In the genomic region with DNA sequence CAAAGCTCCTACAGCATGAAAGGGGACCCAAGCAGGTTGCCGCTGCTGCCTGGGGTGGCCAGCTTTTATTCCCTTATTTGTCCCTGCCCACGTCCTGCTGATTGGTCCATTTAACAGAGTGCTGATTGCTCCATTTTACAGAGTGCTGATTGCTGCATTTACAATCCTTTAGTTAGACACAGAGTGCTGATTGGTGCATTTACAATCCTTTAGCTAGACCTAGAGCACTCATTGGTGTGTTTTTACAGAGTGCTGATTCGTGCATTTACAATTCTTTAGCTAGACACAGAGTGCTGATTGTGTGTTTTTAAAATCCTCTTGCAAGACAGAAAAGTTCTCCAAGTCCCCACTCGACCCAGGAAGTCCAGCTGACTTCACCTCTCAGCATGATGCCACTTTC, we compare ENCODE assay signal across 12 cellular contexts. TPM values are rescaled to one million over a fixed set of nuclear protein-coding genes. Genes with fewer than 3 reads are reported as not detected.
"Had no signal": no experiment of that assay in that cellular context is flagged by ENCODE, and none has a peak within 500 bp of the region (broad histone marks: within the 10 kb centered on the region; RNA-seq: fewer than 3 reads in every experiment).

No MANE protein-coding gene starts in this region.

RNA-seq across cellular contexts. Expression of a gene that starts 3.8 kb away (rescaled TPM):
- total RNA-seq: activated CD4-positive, alpha-beta memory T cell treated with anti-CD3 and anti-CD28 coated beads, Interleukin-2, amount 10 ng/mL, durations not matched to agents 7 days and 5 days; activated CD4-positive, alpha-beta T cell treated with anti-CD3 and anti-CD28 coated beads for 36 hours; activated CD4-positive, alpha-beta T cell treated with anti-CD3 and anti-CD28 coated beads, Interleukin-2, amount 10 ng/mL, durations not matched to agents 7 days and 5 days; activated CD8-positive, alpha-beta memory T cell treated with anti-CD3 and anti-CD28 coated beads, Interleukin-2, amount 10 ng/mL, durations not matched to agents 7 days and 5 days; activated CD8-positive, alpha-beta T cell treated with anti-CD3 and anti-CD28 coated beads, Interleukin-2, amount 10 ng/mL, durations not matched to agents 7 days and 5 days; activated naive CD8-positive, alpha-beta T cell treated with anti-CD3 and anti-CD28 coated beads, Interleukin-2, amount 10 ng/mL, durations not matched to agents 7 days and 5 days; activated T-helper 2 cell treated with anti-CD3 and anti-CD28 coated beads, Interferon-gamma antibody, Interleukin-2, Interleukin-4, amounts not matched to agents 10 μg/mL and 5 μg/mL and 100 μg/mL, durations not matched to agents 14 hours and 24 hours and 36 hours; ascending aorta; bronchial epithelial cell; cardiac muscle cell; chondrocyte had no signal
- polyA plus RNA-seq: adipose tissue, cardiac muscle cell had no signal
